Comparison of ENCODE assay signal across 1 cellular context in genomic region chr3:107432013-107432515, GRCh38.
TF ChIP-seq lines count a peak whose summit lies in the region.

No MANE protein-coding gene starts in this region.

TF ChIP-seq in H1, 55 proteins besides CTCF, POLR2A, EP300 and RAD21:
- TF ChIP-seq NANOG (IDR thresholded peaks at IDR 0.05; ENCODE audit: insufficient read depth, low read depth, low read length, poor library complexity, severe bottlenecking) (no peak), POU5F1 (IDR thresholded peaks at IDR 0.05; ENCODE audit: low read depth, low read length) (no peak), ASH2L (IDR thresholded peaks at IDR 0.05; ENCODE audit: low read length) (peak; percentile 70), RNF2 (IDR thresholded peaks at IDR 0.05; ENCODE audit: borderline replicate concordance, low read depth, low read length, missing control alignments, poor library complexity, severe bottlenecking) (no peak), JUND (IDR thresholded peaks at IDR 0.05; ENCODE audit: low read length) (no peak), POLR2AphosphoS5 (IDR thresholded peaks at IDR 0.05; ENCODE audit: low read depth, low read length) (0 out of 2 replicates have a peak, but pooled peaks have one; percentile 0), GABPA (IDR thresholded peaks at IDR 0.05; ENCODE audit: borderline replicate concordance, insufficient read depth, low read length) (no peak), USF2 (IDR thresholded peaks at IDR 0.05; ENCODE audit: low read length) (no peak), FOSL1 (IDR thresholded peaks at IDR 0.05; ENCODE audit: insufficient read depth, low read depth, low read length) (no peak), RXRA (IDR thresholded peaks at IDR 0.05; ENCODE audit: insufficient read depth, low read depth, low read length) (no peak), CBX5 (IDR thresholded peaks at IDR 0.05; ENCODE audit: low read depth, low read length) (no peak), CHD1 (IDR thresholded peaks at IDR 0.05; ENCODE audit: low read depth, low read length) (no peak), SP4 (IDR thresholded peaks at IDR 0.05; ENCODE audit: low read length) (0 out of 2 replicates have a peak, but pooled peaks have one; percentile 42), TAF7 (optimal IDR thresholded peaks at IDR 0.05; ENCODE audit: borderline replicate concordance, low read depth, low read length) (no peak), SIX5 (IDR thresholded peaks at IDR 0.05; ENCODE audit: low read depth, low read length) (no peak), EZH2 (IDR thresholded peaks at IDR 0.05; ENCODE audit: low read depth, low read length, severe bottlenecking) (no peak), RFX5 (IDR thresholded peaks at IDR 0.05; ENCODE audit: borderline replicate concordance, low read depth, low read length) (no peak), KDM4A (IDR thresholded peaks at IDR 0.05; ENCODE audit: low read depth, low read length, severe bottlenecking) (no peak), HDAC6 (IDR thresholded peaks at IDR 0.05; ENCODE audit: low read depth, low read length) (no peak), KDM5A (IDR thresholded peaks at IDR 0.05; ENCODE audit: low read length) (no peak)
